Comparison of ENCODE assay signal across 2 cellular contexts in the genomic region with DNA sequence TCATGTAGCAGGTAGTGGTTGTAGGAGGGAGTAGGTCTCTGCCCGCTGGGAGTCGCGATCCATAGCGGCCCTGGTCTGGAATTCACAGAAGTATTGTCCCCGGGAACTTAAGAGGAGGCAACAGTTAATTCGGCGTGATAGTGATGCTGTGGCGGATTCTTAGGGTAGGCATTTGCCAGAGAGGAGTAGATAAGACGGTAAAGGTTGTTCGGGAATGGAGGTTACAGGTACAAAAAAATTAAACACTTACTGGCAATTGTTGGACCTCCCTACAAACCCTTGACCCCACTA.
TF ChIP-seq lines count a peak whose summit lies in the region.

No MANE protein-coding gene starts in this region.

TF ChIP-seq in HCT116, 20 proteins besides CTCF, POLR2A, EP300 and RAD21 (continued from another document):
- TF ChIP-seq, protein P1, sequence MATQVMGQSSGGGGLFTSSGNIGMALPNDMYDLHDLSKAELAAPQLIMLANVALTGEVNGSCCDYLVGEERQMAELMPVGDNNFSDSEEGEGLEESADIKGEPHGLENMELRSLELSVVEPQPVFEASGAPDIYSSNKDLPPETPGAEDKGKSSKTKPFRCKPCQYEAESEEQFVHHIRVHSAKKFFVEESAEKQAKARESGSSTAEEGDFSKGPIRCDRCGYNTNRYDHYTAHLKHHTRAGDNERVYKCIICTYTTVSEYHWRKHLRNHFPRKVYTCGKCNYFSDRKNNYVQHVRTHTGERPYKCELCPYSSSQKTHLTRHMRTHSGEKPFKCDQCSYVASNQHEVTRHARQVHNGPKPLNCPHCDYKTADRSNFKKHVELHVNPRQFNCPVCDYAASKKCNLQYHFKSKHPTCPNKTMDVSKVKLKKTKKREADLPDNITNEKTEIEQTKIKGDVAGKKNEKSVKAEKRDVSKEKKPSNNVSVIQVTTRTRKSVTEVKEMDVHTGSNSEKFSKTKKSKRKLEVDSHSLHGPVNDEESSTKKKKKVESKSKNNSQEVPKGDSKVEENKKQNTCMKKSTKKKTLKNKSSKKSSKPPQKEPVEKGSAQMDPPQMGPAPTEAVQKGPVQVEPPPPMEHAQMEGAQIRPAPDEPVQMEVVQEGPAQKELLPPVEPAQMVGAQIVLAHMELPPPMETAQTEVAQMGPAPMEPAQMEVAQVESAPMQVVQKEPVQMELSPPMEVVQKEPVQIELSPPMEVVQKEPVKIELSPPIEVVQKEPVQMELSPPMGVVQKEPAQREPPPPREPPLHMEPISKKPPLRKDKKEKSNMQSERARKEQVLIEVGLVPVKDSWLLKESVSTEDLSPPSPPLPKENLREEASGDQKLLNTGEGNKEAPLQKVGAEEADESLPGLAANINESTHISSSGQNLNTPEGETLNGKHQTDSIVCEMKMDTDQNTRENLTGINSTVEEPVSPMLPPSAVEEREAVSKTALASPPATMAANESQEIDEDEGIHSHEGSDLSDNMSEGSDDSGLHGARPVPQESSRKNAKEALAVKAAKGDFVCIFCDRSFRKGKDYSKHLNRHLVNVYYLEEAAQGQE (IDR thresholded peaks at IDR 0.05; ENCODE audit: low read depth): no peak
- TF ChIP-seq YY1 (IDR thresholded peaks at IDR 0.05; ENCODE audit: extremely low read depth, insufficient replicate concordance, low read depth, low read length) (no peak), TCF7L2 (IDR thresholded peaks at IDR 0.05; ENCODE audit: borderline replicate concordance, extremely low read depth, insufficient read depth, insufficient read length) (no peak), SRF (IDR thresholded peaks at IDR 0.05; ENCODE audit: low read depth) (no peak), SP1 (IDR thresholded peaks at IDR 0.05; ENCODE audit: low read depth) (no peak), EGR1 (IDR thresholded peaks at IDR 0.05; ENCODE audit: low read depth) (no peak), CBX3 (IDR thresholded peaks at IDR 0.05; ENCODE audit: low read depth) (no peak)
TF ChIP-seq in HCT116: peak in this region for 0.

TF ChIP-seq in WTC11, 78 proteins besides CTCF, POLR2A, EP300 and RAD21 (continued from another document):
- TF ChIP-seq, protein P2, sequence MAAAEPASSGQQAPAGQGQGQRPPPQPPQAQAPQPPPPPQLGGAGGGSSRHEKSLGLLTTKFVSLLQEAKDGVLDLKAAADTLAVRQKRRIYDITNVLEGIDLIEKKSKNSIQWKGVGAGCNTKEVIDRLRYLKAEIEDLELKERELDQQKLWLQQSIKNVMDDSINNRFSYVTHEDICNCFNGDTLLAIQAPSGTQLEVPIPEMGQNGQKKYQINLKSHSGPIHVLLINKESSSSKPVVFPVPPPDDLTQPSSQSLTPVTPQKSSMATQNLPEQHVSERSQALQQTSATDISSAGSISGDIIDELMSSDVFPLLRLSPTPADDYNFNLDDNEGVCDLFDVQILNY (CRISPR knock-in tag; IDR thresholded peaks at IDR 0.05): no peak
